In genomic region chr14:69695664-69696527, GRCh38 we compare ENCODE assay signal across 8 cellular contexts.
DNase-seq lines count a peak whose midpoint lies in the region; ATAC-seq and TF ChIP-seq lines count a peak whose summit lies in the region.

No MANE protein-coding gene starts in this region.

- H3K27me3 ChIP-seq in colonic mucosa: no peaks in the 10 kb centered on the region

- H3K9ac ChIP-seq in colonic mucosa (ENCODE audit: low read depth in 2 of 2, low read length in 2 of 2): peak overlapping the region in 1 of 2 donors; percentile 83

- H3K4me3 Mint-ChIP-seq in mesothelial cell of epicardium: no peak overlapping the region

- no peaks in the 10 kb centered on the region for H3K9me3 ChIP-seq in colonic mucosa

- no peaks in the 10 kb centered on the region for H3K36me3 ChIP-seq in colonic mucosa

- H3K9me3 Mint-ChIP-seq in mesothelial cell of epicardium: no peaks in the 10 kb centered on the region

- intact Hi-C loops in colonic mucosa (cut with DNase I): no loop called here

- no peaks in the 10 kb centered on the region for H3K36me3 Mint-ChIP-seq in mesothelial cell of epicardium

- TF ChIP-seq CTCF in AG09319 (IDR thresholded peaks at IDR 0.05; ENCODE audit: low read depth, low read length) (no peak), colonic mucosa (IDR thresholded peaks at IDR 0.05) (no peak), mesothelial cell of epicardium (IDR thresholded peaks at IDR 0.05; ENCODE audit: unreplicated experiment) (no peak)

- peak overlapping the region; percentile 69 for H3K27ac Mint-ChIP-seq in mesothelial cell of epicardium

- peak; percentile 59 for DNase-seq in AG09319 (ENCODE audit: extremely low read depth, low read depth)
- peak; percentile 69 for DNase-seq in NCI-H774 (lab: John Stamatoyannopoulos, UW)
- DNase-seq in colonic mucosa: peak; percentile 76
- no peak for DNase-seq in mesothelial cell of epicardium (ENCODE audit: low spot score in 2 of 2, unreplicated experiment in 2 of 2)
- DNase-seq in kidney glomerular epithelial cell (lab: John Stamatoyannopoulos, UW): no peak
- DNase-seq in epidermal melanocyte (ENCODE audit: insufficient read length, low spot score): no peak

- no peak overlapping the region for H3K4me3 ChIP-seq in colonic mucosa

- peaks cover 40% of the 10 kb centered on the region for H3K4me1 Mint-ChIP-seq in mesothelial cell of epicardium

- ATAC-seq in GM21619 (IDR thresholded peaks at IDR 0.05; ENCODE audit: unreplicated experiment) (peak; percentile 39), GM18868 (IDR thresholded peaks at IDR 0.05; ENCODE audit: unreplicated experiment) (no peak)

- peaks cover 41% of the 10 kb centered on the region for H3K4me1 ChIP-seq in colonic mucosa

- no peaks in the 10 kb centered on the region for H3K27me3 Mint-ChIP-seq in mesothelial cell of epicardium (ENCODE audit: low read depth)

- H3K27ac ChIP-seq in colonic mucosa: peak overlapping the region; percentile 88

Comparison
In these comparisons a context has a peak if more than half of its experiments do, and no peak if none do; other contexts are left out.
1. DNase-seq: peak in AG09319 (single experiment), NCI-H774 (single experiment) and colonic mucosa (single experiment); none in mesothelial cell of epicardium (0 of 2), kidney glomerular epithelial cell (single experiment) and epidermal melanocyte (single experiment).